In the genomic region with DNA sequence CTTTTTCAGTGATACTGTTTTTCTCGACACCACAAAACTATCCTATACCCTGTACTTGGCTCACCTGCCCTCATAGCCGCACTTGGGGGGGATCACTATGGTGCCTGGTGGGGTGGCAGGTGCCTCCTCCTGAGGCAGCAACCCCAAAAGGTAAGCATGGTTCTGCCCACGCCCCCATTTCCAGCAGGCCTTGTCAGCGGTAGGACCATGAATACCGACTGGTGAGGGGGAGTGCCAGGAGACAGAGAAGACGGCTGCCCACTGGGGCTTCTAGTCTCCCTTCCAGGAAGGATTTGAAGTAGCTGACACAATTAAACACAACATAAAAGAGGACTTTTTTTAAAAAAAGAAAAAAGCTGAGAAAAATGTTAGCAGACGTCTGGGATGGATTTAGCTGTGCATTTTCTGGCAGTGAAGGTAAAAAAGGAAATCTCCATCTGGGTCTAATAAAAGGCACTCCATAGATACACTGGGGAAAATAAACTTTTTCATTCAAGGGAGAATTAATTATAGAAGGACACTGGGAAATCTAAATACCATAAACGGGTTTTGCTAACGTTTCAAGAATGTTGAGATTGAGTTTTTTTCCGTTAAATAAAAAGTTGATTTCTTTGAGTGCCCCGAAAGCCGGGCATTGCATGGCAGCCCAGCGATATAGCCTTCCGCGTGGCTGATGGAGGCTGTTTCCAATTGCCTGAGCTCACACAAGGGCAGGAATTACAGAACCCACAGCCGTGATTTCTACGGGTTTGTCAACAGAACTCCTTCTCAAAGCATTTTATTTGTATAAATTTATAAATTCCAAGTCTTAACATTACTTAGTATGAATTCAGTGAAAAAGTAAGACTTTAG, we compare ENCODE assay signal across 21 cellular contexts. TPM values are rescaled to one million over a fixed set of nuclear protein-coding genes. Genes with fewer than 3 reads are reported as not detected.
A peak's percentile ranks its signal among the peaks of the same experiment; 100 is the strongest.
DNase-seq lines count a peak whose midpoint lies in the region; ATAC-seq and TF ChIP-seq lines count a peak whose summit lies in the region.
"Had no signal": no experiment of that assay in that cellular context is flagged by ENCODE, and none has a peak within 500 bp of the region (broad histone marks: within the 10 kb centered on the region; RNA-seq: fewer than 3 reads in every experiment).

No MANE protein-coding gene starts in this region.

- no peak overlapping the region for H3K4me3 ChIP-seq in AG10803 (ENCODE audit: low read length)
- no peak overlapping the region for H3K4me3 ChIP-seq in endodermal cell (ENCODE audit: low read length)
- no peak overlapping the region for H3K4me3 ChIP-seq in neural progenitor cell
- H3K4me3 ChIP-seq: gastrocnemius medialis, HAP-1, ovary, sigmoid colon had no signal

- H3K9ac ChIP-seq in H9 (ENCODE audit: extremely low read depth, insufficient read length, low read length) (no peak overlapping the region), endodermal cell (ENCODE audit: extremely low read depth, low read length, poor library complexity, severe bottlenecking) (no peak overlapping the region), neural progenitor cell (no peak overlapping the region)

- H3K4me1 ChIP-seq in H9 (ENCODE audit: insufficient read depth, low read length) (peaks cover 14% of the 10 kb centered on the region), endodermal cell (ENCODE audit: control insufficient read depth, insufficient read depth, low read length) (peaks cover 7% of the 10 kb centered on the region), neural progenitor cell (peaks cover 31% of the 10 kb centered on the region)
- H3K4me1 ChIP-seq: HAP-1 had no signal

- no peak overlapping the region for H4K5ac ChIP-seq in H9 (ENCODE audit: insufficient read length, low read depth, low read length)

- H3K9me3 Mint-ChIP-seq in H9 (no peaks in the 10 kb centered on the region), endodermal cell (no peaks in the 10 kb centered on the region), neural progenitor cell (no peaks in the 10 kb centered on the region)
- H3K9me3 Mint-ChIP-seq: activated CD8-positive, alpha-beta T cell treated with anti-CD3 and anti-CD28 coated beads for 36 hours; activated naive CD4-positive, alpha-beta T cell treated with anti-CD3 and anti-CD28 coated beads for 36 hours; CD4-positive, CD25-positive, alpha-beta regulatory T cell; naive thymus-derived CD4-positive, alpha-beta T cell had no signal

- H2BK15ac ChIP-seq in H9 (ENCODE audit: low read depth, low read length) = no peak overlapping the region

- H2AFZ ChIP-seq in H9 (ENCODE audit: low read length) (no peak overlapping the region), neural progenitor cell (replicated peaks) (no peak overlapping the region)

- H3K4me3 Mint-ChIP-seq in H9 (peak overlapping the region in 1 of 2 experiments; percentile 63; a peak in 3 of 5 replicates), endodermal cell (no peak overlapping the region), neural progenitor cell (peak overlapping the region; percentile 54)
- H3K4me3 Mint-ChIP-seq: activated CD8-positive, alpha-beta T cell treated with anti-CD3 and anti-CD28 coated beads for 36 hours; activated naive CD4-positive, alpha-beta T cell treated with anti-CD3 and anti-CD28 coated beads for 36 hours; CD4-positive, CD25-positive, alpha-beta regulatory T cell; naive thymus-derived CD4-positive, alpha-beta T cell had no signal

- no peaks in the 10 kb centered on the region for H3K79me1 ChIP-seq in H9 (ENCODE audit: insufficient read depth, low read depth, low read length, poor library complexity, severe bottlenecking)

- H3K27ac ChIP-seq in H9 (ENCODE audit: insufficient read length, low read depth, low read length) (no peak overlapping the region), endodermal cell (ENCODE audit: low read depth, low read length) (no peak overlapping the region), neural progenitor cell (no peak overlapping the region)
- H3K27ac ChIP-seq: epithelial cell of prostate, gastrocnemius medialis, ovary, sigmoid colon had no signal

- H3K4me1 Mint-ChIP-seq in H9 = peaks cover 85 to 91% of the 10 kb centered on the region in 2 experiments
- H3K4me1 Mint-ChIP-seq in endodermal cell = peaks cover 47% of the 10 kb centered on the region
- H3K4me1 Mint-ChIP-seq in neural progenitor cell = peaks cover 58% of the 10 kb centered on the region

- H2BK5ac ChIP-seq in H9 (ENCODE audit: insufficient read length, low read length) = no peak overlapping the region

- peaks cover 34% of the 10 kb centered on the region for H3F3A ChIP-seq in neural progenitor cell (ENCODE audit: low read depth)

- no peak overlapping the region for H3K18ac ChIP-seq in H9 (ENCODE audit: insufficient read length, low read depth, low read length)

- no peak overlapping the region for H3K4ac ChIP-seq in H9 (ENCODE audit: low read depth, low read length)

- no peak overlapping the region for H2BK20ac ChIP-seq in H9 (ENCODE audit: low read depth, low read length, poor library complexity, severe bottlenecking)

- ATAC-seq in HG03097 (IDR thresholded peaks at IDR 0.05; ENCODE audit: low FRiP score, unreplicated experiment) (no peak), GM21360 (IDR thresholded peaks at IDR 0.05; ENCODE audit: unreplicated experiment) (no peak)
- ATAC-seq: activated CD4-positive, CD25-positive, alpha-beta regulatory T cell treated with anti-CD3 and anti-CD28 coated beads, Interleukin-2, amount 50 U/mL, for 24 hours; activated CD8-positive, alpha-beta T cell treated with anti-CD3 and anti-CD28 coated beads for 36 hours; gastrocnemius medialis; naive thymus-derived CD4-positive, alpha-beta T cell had no signal

- H2BK120ac ChIP-seq in H9 (ENCODE audit: low read depth, low read length, poor library complexity, severe bottlenecking) = no peak overlapping the region

- H3K27ac Mint-ChIP-seq in H9 = peak overlapping the region; percentile 49 to 97 (median 90); a peak in 6 of 7 replicates
- peak overlapping the region; percentile 10 for H3K27ac Mint-ChIP-seq in endodermal cell
- H3K27ac Mint-ChIP-seq in neural progenitor cell = peak overlapping the region; percentile 72
- H3K27ac Mint-ChIP-seq: activated CD8-positive, alpha-beta T cell treated with anti-CD3 and anti-CD28 coated beads for 36 hours; activated naive CD4-positive, alpha-beta T cell treated with anti-CD3 and anti-CD28 coated beads for 36 hours; CD4-positive, CD25-positive, alpha-beta regulatory T cell; naive thymus-derived CD4-positive, alpha-beta T cell had no signal

- no peak overlapping the region for H2AK5ac ChIP-seq in H9 (ENCODE audit: insufficient read length, low read length)

- H3K27me3 ChIP-seq in H9 (ENCODE audit: insufficient read depth, low read length) = no peaks in the 10 kb centered on the region
- no peaks in the 10 kb centered on the region for H3K27me3 ChIP-seq in endodermal cell (ENCODE audit: control insufficient read depth, insufficient read depth, low read length, poor library complexity, severe bottlenecking)
- H3K27me3 ChIP-seq in neural progenitor cell = no peaks in the 10 kb centered on the region
- H3K27me3 ChIP-seq: gastrocnemius medialis, ovary, sigmoid colon had no signal

- no peaks in the 10 kb centered on the region for H3K23me2 ChIP-seq in H9 (ENCODE audit: insufficient read length, low read depth, low read length, poor library complexity, severe bottlenecking)

- TF ChIP-seq CTCF in AG10803 (conservative IDR thresholded peaks at IDR 0.05; ENCODE audit: low read length) = no peak
- TF ChIP-seq CTCF in H9 (conservative IDR thresholded peaks at IDR 0.05) = no peak
- TF ChIP-seq CTCF in endodermal cell (conservative IDR thresholded peaks at IDR 0.05) = no peak
- no peak for TF ChIP-seq CTCF in neural progenitor cell (IDR thresholded peaks at IDR 0.05)

- no peak overlapping the region for H3K56ac ChIP-seq in H9 (ENCODE audit: insufficient read length, low read depth, low read length)

- no peaks in the 10 kb centered on the region; the same call in 1 of the 2 replicates for H3K27me3 Mint-ChIP-seq in H9 (ENCODE audit: low read depth)
- H3K27me3 Mint-ChIP-seq in endodermal cell (ENCODE audit: insufficient read depth) = no peaks in the 10 kb centered on the region
- peaks cover 6% of the 10 kb centered on the region for H3K27me3 Mint-ChIP-seq in neural progenitor cell (ENCODE audit: insufficient read depth, low read depth)
- H3K27me3 Mint-ChIP-seq: activated CD8-positive, alpha-beta T cell treated with anti-CD3 and anti-CD28 coated beads for 36 hours; CD4-positive, CD25-positive, alpha-beta regulatory T cell; naive thymus-derived CD4-positive, alpha-beta T cell had no signal

- no peak overlapping the region for H4K8ac ChIP-seq in H9 (replicated peaks; ENCODE audit: insufficient read length, low read depth, low read length)

- no peak overlapping the region for H3T11ph ChIP-seq in H9 (ENCODE audit: low read length)

- H3K4me2 ChIP-seq in H9 (ENCODE audit: insufficient read depth, insufficient read length, low read length) (no peak overlapping the region), neural progenitor cell (peak overlapping the region; percentile 51)

- no peaks in the 10 kb centered on the region for H3K9me3 ChIP-seq in H9 (ENCODE audit: control insufficient read depth, low read depth, low read length)
- no peaks in the 10 kb centered on the region for H3K9me3 ChIP-seq in endodermal cell (ENCODE audit: control insufficient read depth, low read length)
- no peaks in the 10 kb centered on the region for H3K9me3 ChIP-seq in neural progenitor cell (ENCODE audit: low read depth)
- H3K9me3 ChIP-seq: gastrocnemius medialis, HAP-1, ovary, sigmoid colon had no signal

- H3K36me3 ChIP-seq in endodermal cell (ENCODE audit: control insufficient read depth, insufficient read depth, low read length) (no peaks in the 10 kb centered on the region), neural progenitor cell (no peaks in the 10 kb centered on the region)
- H3K36me3 ChIP-seq: gastrocnemius medialis, HAP-1, ovary, sigmoid colon had no signal

- H4K20me1 ChIP-seq in H9 (ENCODE audit: control insufficient read depth, insufficient read depth, insufficient read length) (no peaks in the 10 kb centered on the region), neural progenitor cell (ENCODE audit: low read depth) (peaks cover 77% of the 10 kb centered on the region)

- H3K14ac ChIP-seq in H9 (ENCODE audit: insufficient read depth, low read length) = no peak overlapping the region; the same call in 1 of the 2 replicates

- no peak overlapping the region for H3K23ac ChIP-seq in H9 (ENCODE audit: insufficient read length, low read depth, low read length)

- H3K36me3 Mint-ChIP-seq in H9 (ENCODE audit: insufficient read depth in 1 of 3, low read depth in 3 of 3) = peaks cover 0 to 5% (median 3%) of the 10 kb centered on the region in 3 experiments; a peak in 3 of 7 replicates
- H3K36me3 Mint-ChIP-seq in endodermal cell (ENCODE audit: low read depth) = peaks cover 6% of the 10 kb centered on the region
- peaks cover 1% of the 10 kb centered on the region for H3K36me3 Mint-ChIP-seq in neural progenitor cell
- H3K36me3 Mint-ChIP-seq: naive thymus-derived CD4-positive, alpha-beta T cell had no signal

- peak; percentile 66 for DNase-seq in AG10803 (ENCODE audit: low read depth)
- no peak for DNase-seq in H9
- DNase-seq in endodermal cell = no peak
- no peak for DNase-seq in neural progenitor cell (ENCODE audit: low spot score)
- no peak for DNase-seq in RPMI8226
- DNase-seq: activated CD8-positive, alpha-beta T cell treated with anti-CD3 and anti-CD28 coated beads for 36 hours; activated naive CD4-positive, alpha-beta T cell treated with anti-CD3 and anti-CD28 coated beads for 36 hours; activated T-cell treated with anti-CD3 and anti-CD28 coated beads for 4 hours; CD4-positive, CD25-positive, alpha-beta regulatory T cell; gastrocnemius medialis; MV-4-11; naive thymus-derived CD4-positive, alpha-beta T cell; NCI-H1694 treated with DMSO at 0.1 percent for 48 hours; NCI-H2171 treated with DMSO at 0.1 percent for 48 hours; sigmoid colon had no signal

- H3K79me2 ChIP-seq in H9 (ENCODE audit: insufficient read depth, low read length) (peaks cover 8% of the 10 kb centered on the region; the same call in 1 of the 2 replicates), neural progenitor cell (ENCODE audit: low read depth) (peaks cover 58% of the 10 kb centered on the region)

- H2BK12ac ChIP-seq in H9 (ENCODE audit: insufficient read length, low read depth, low read length) = no peak overlapping the region

- H4K91ac ChIP-seq in H9 (ENCODE audit: insufficient read length, low read depth, low read length) = no peak overlapping the region

- no CpG with 5 or more reads among the region's 17 CpGs for WGBS in H9 (ENCODE audit: extremely low coverage, insufficient read length, low lambda C conversion rate)
- WGBS in endodermal cell (ENCODE audit: insufficient coverage in 1 of 2, insufficient read length in 1 of 2), 2 experiments = 87 to 90% methylated on average over 9 to 15 of the region's 17 CpGs

RNA-seq across cellular contexts. Expression of a gene that starts 45.1 kb away (rescaled TPM):
- total RNA-seq in H9 (2021) (61.6 and 65.3 TPM in 2 replicates), endodermal cell (100 to 1,000 TPM; 122 to 140 TPM), neural progenitor cell (ENCODE audit: low replicate concordance) (12.6 and 17.6 TPM in 2 replicates)
- 32.6 TPM for polyA plus RNA-seq in endodermal cell (2013, experiment 1 of 2)
- 30.0 TPM for polyA plus RNA-seq in endodermal cell (2013, experiment 2 of 2)

Comparison
In these comparisons a context has a peak if more than half of its experiments do, and no peak if none do; other contexts are left out.
1. H3K27ac Mint-ChIP-seq: peak in every context shown above with its lines; median percentile 90 in H9; 72 in neural progenitor cell; 10 in endodermal cell.